10 cellular contexts compared by ENCODE assay signal in the genomic region with DNA sequence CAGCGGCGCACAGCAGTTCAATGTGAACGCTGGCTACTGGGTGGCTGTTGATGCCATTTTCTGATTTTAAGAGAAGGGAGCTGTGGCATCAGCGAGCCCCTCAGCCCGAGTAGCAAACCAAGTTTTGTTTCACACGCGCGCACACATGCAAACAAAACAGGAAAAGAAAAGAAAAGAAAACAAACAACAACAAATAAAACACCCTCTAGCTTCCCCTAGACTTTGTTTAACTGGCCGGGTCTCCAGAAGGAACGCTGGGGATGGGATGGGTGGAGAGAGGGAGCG. TPM values are rescaled to one million over a fixed set of nuclear protein-coding genes. Genes with fewer than 3 reads are reported as not detected.
DNase-seq lines count a peak whose midpoint lies in the region; ATAC-seq and TF ChIP-seq lines count a peak whose summit lies in the region.
"Had no signal": no experiment of that assay in that cellular context is flagged by ENCODE, and none has a peak within 500 bp of the region (broad histone marks: within the 10 kb centered on the region; RNA-seq: fewer than 3 reads in every experiment).

No MANE protein-coding gene starts in this region.

- POLR2A ChIA-PET in naive thymus-derived CD8-positive, alpha-beta T cell (lab: Charles Lee) = no interaction called here

- no peak for ATAC-seq in stimulated activated naive CD8-positive, alpha-beta T cell treated with anti-CD3 and anti-CD28 coated beads, Interleukin-15, Interleukin-2, amounts not matched to agents 100 U/mL and 50 U/mL, for 24 hours
- no peak for ATAC-seq in naive thymus-derived CD8-positive, alpha-beta T cell
- ATAC-seq in HG03571 (IDR thresholded peaks at IDR 0.05; ENCODE audit: unreplicated experiment) (no peak), HG02678 (IDR thresholded peaks at IDR 0.05; ENCODE audit: unreplicated experiment) (no peak), GM21576 (IDR thresholded peaks at IDR 0.05; ENCODE audit: unreplicated experiment) (no peak)

- DNase-seq in stimulated activated naive CD8-positive, alpha-beta T cell treated with anti-CD3 and anti-CD28 coated beads, Interleukin-15, Interleukin-2, amounts not matched to agents 100 U/mL and 50 U/mL, for 24 hours = no peak
- DNase-seq in choroid plexus epithelial cell (ENCODE audit: low read depth) (no peak), AG20443 (ENCODE audit: low spot score) (no peak)
- no peak for DNase-seq in naive thymus-derived CD8-positive, alpha-beta T cell
- DNase-seq: activated gamma-delta T cell treated with Interleukin-2 at 50 U/mL for 16 hours had no signal

- H3K27me3 Mint-ChIP-seq in stimulated activated naive CD8-positive, alpha-beta T cell treated with anti-CD3 and anti-CD28 coated beads, Interleukin-15, Interleukin-2, amounts not matched to agents 100 ng/mL and 50 ng/mL, for 24 hours = peaks cover 87% of the 10 kb centered on the region
- H3K27me3 Mint-ChIP-seq in naive thymus-derived CD8-positive, alpha-beta T cell = peaks cover 52 to 92% (median 67%) of the 10 kb centered on the region in 5 donors

- H3K4me3 ChIP-seq in choroid plexus epithelial cell (ENCODE audit: low read depth, low read length) = peak overlapping the region; percentile 53
- H3K4me3 ChIP-seq: lung had no signal

- peaks cover 4% of the 10 kb centered on the region for H3K36me3 Mint-ChIP-seq in stimulated activated naive CD8-positive, alpha-beta T cell treated with anti-CD3 and anti-CD28 coated beads, Interleukin-15, Interleukin-2, amounts not matched to agents 100 ng/mL and 50 ng/mL, for 24 hours (ENCODE audit: low read depth)
- peaks cover 5 to 19% (median 8%) of the 10 kb centered on the region in 3 donors for H3K36me3 Mint-ChIP-seq in naive thymus-derived CD8-positive, alpha-beta T cell

- peaks cover 40% of the 10 kb centered on the region for H3K4me1 Mint-ChIP-seq in stimulated activated naive CD8-positive, alpha-beta T cell treated with anti-CD3 and anti-CD28 coated beads, Interleukin-15, Interleukin-2, amounts not matched to agents 100 ng/mL and 50 ng/mL, for 24 hours (ENCODE audit: low read depth)
- peaks cover 15 to 75% (median 45%) of the 10 kb centered on the region in 4 donors for H3K4me1 Mint-ChIP-seq in naive thymus-derived CD8-positive, alpha-beta T cell

- peak overlapping the region; percentile 60 for H3K4me3 Mint-ChIP-seq in stimulated activated naive CD8-positive, alpha-beta T cell treated with anti-CD3 and anti-CD28 coated beads, Interleukin-15, Interleukin-2, amounts not matched to agents 100 ng/mL and 50 ng/mL, for 24 hours
- peak overlapping the region in 8 of 10 donors; percentile 10 to 74 (median 56) for H3K4me3 Mint-ChIP-seq in naive thymus-derived CD8-positive, alpha-beta T cell

- no peak for TF ChIP-seq CTCF in choroid plexus epithelial cell (conservative IDR thresholded peaks at IDR 0.05; ENCODE audit: low read depth, low read length)

- peaks cover 3% of the 10 kb centered on the region for H3K9me3 Mint-ChIP-seq in stimulated activated naive CD8-positive, alpha-beta T cell treated with anti-CD3 and anti-CD28 coated beads, Interleukin-15, Interleukin-2, amounts not matched to agents 100 ng/mL and 50 ng/mL, for 24 hours
- peaks cover 0 to 20% (median 2%) of the 10 kb centered on the region in 9 donors for H3K9me3 Mint-ChIP-seq in naive thymus-derived CD8-positive, alpha-beta T cell

- H3K27ac Mint-ChIP-seq in stimulated activated naive CD8-positive, alpha-beta T cell treated with anti-CD3 and anti-CD28 coated beads, Interleukin-15, Interleukin-2, amounts not matched to agents 100 ng/mL and 50 ng/mL, for 24 hours = peak overlapping the region; percentile 70
- peak overlapping the region in 1 of 10 donors; percentile 9 for H3K27ac Mint-ChIP-seq in naive thymus-derived CD8-positive, alpha-beta T cell

RNA-seq across cellular contexts. Expression of a gene that starts 0.5 kb away (rescaled TPM):
- total RNA-seq in naive thymus-derived CD8-positive, alpha-beta T cell = not detected
- polyA plus RNA-seq in naive thymus-derived CD8-positive, alpha-beta T cell = not detected
